1 cellular context compared by ENCODE assay signal in the genomic region with DNA sequence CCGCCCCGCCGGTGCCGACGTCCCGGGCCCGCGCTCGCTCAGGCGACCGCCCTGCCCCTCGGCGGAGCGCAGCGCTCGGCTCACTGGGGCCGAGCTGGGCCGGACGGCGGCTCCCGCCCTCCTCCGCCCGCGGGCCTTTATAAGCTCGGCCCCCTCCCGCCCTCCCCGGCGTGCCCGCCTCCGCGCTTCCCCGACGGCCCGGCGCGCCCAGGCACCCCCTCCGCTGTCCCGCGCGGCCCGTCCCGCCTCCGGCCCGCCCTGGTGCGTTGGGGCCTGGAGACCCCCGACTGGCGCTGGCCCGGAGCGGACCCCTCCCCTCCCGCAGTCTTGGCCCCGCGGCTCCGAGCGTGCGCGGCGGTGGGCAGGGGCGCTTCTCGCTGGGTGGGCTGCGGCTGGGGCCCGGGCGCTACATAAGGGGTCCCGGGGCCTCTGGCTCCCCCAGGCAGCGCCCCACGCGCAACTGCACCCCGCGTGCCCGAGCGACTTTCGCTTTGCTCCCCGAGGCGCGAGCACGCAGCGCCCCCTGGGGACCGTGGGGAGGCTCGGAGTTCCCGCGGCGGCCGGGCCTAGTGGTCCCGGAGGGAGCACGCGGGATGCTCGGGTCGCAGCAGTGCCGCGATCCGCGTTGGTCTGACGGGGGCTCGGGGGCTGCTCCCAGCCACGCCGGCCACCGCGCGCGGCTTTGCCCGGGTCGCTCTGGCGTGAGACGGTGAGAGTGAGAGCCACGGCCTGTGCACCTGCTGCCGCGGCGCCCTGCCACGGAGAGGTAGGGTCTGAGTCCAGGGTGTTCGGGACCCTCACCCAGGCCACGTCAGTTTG.
TF ChIP-seq lines count a peak whose summit lies in the region.

A gene with protein sequence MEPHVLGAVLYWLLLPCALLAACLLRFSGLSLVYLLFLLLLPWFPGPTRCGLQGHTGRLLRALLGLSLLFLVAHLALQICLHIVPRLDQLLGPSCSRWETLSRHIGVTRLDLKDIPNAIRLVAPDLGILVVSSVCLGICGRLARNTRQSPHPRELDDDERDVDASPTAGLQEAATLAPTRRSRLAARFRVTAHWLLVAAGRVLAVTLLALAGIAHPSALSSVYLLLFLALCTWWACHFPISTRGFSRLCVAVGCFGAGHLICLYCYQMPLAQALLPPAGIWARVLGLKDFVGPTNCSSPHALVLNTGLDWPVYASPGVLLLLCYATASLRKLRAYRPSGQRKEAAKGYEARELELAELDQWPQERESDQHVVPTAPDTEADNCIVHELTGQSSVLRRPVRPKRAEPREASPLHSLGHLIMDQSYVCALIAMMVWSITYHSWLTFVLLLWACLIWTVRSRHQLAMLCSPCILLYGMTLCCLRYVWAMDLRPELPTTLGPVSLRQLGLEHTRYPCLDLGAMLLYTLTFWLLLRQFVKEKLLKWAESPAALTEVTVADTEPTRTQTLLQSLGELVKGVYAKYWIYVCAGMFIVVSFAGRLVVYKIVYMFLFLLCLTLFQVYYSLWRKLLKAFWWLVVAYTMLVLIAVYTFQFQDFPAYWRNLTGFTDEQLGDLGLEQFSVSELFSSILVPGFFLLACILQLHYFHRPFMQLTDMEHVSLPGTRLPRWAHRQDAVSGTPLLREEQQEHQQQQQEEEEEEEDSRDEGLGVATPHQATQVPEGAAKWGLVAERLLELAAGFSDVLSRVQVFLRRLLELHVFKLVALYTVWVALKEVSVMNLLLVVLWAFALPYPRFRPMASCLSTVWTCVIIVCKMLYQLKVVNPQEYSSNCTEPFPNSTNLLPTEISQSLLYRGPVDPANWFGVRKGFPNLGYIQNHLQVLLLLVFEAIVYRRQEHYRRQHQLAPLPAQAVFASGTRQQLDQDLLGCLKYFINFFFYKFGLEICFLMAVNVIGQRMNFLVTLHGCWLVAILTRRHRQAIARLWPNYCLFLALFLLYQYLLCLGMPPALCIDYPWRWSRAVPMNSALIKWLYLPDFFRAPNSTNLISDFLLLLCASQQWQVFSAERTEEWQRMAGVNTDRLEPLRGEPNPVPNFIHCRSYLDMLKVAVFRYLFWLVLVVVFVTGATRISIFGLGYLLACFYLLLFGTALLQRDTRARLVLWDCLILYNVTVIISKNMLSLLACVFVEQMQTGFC (N-terminal part only) (minus strand): TSS at position 115 of the 819 bp plus-strand sequence. CDS start 256 bp downstream, outside the sequence.

TF ChIP-seq in K562, 482 proteins besides CTCF, POLR2A, EP300 and RAD21 (continued from another document and continues in another):
- TF ChIP-seq, protein P1, sequence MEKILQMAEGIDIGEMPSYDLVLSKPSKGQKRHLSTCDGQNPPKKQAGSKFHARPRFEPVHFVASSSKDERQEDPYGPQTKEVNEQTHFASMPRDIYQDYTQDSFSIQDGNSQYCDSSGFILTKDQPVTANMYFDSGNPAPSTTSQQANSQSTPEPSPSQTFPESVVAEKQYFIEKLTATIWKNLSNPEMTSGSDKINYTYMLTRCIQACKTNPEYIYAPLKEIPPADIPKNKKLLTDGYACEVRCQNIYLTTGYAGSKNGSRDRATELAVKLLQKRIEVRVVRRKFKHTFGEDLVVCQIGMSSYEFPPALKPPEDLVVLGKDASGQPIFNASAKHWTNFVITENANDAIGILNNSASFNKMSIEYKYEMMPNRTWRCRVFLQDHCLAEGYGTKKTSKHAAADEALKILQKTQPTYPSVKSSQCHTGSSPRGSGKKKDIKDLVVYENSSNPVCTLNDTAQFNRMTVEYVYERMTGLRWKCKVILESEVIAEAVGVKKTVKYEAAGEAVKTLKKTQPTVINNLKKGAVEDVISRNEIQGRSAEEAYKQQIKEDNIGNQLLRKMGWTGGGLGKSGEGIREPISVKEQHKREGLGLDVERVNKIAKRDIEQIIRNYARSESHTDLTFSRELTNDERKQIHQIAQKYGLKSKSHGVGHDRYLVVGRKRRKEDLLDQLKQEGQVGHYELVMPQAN (IDR thresholded peaks at IDR 0.05; ENCODE audit: borderline replicate concordance) = 0 out of 2 replicates have a peak, but pooled peaks have one; percentile 40
- TF ChIP-seq NCOR1 (IDR thresholded peaks at IDR 0.05) (no peak; the same call in 1 of the 2 replicates), SNRNP70 (optimal IDR thresholded peaks at IDR 0.05; ENCODE audit: low read depth, low read length) (no peak), PHF21A (IDR thresholded peaks at IDR 0.05; ENCODE audit: borderline replicate concordance, low read depth) (0 out of 2 replicates have a peak, but pooled peaks have one; percentile 17), ZKSCAN1 (IDR thresholded peaks at IDR 0.05; ENCODE audit: low read depth, low read length) (peak; percentile 67), ESRRB (CRISPR knock-in tag; IDR thresholded peaks at IDR 0.05; ENCODE audit: borderline replicate concordance) (no peak), MTA3 (IDR thresholded peaks at IDR 0.05; ENCODE audit: borderline replicate concordance) (peak; percentile 96), JUND (IDR thresholded peaks at IDR 0.05; ENCODE audit: borderline replicate concordance, low read depth, low read length) (peak; percentile 28; the same call in 1 of the 2 replicates), JUND (tag; IDR thresholded peaks at IDR 0.05; ENCODE audit: borderline replicate concordance, low read depth, low read length) (no peak), CHD2 (IDR thresholded peaks at IDR 0.05; ENCODE audit: low read depth, low read length) (no peak), ZNF217 (CRISPR knock-in tag; IDR thresholded peaks at IDR 0.05) (no peak), TRIM28 (IDR thresholded peaks at IDR 0.05) (no peak; the same call in 1 of the 2 replicates), MEIS2 (IDR thresholded peaks at IDR 0.05; ENCODE audit: partially characterized antibody) (no peak), ZSCAN32 (CRISPR knock-in tag; IDR thresholded peaks at IDR 0.05) (no peak), ETV5 (CRISPR knock-in tag; IDR thresholded peaks at IDR 0.05; ENCODE audit: low read depth) (no peak), SAFB (IDR thresholded peaks at IDR 0.05; ENCODE audit: borderline replicate concordance, low read depth, low read length) (peak; percentile 100), ZBTB7A (IDR thresholded peaks at IDR 0.05; ENCODE audit: borderline replicate concordance, control insufficient read depth, low read depth, low read length) (peak; percentile 93), ILF3 (IDR thresholded peaks at IDR 0.05; ENCODE audit: borderline replicate concordance) (no peak; the same call in 1 of the 2 replicates), NONO (IDR thresholded peaks at IDR 0.05; ENCODE audit: low read depth in 2 of 2, low read length in 1 of 2) (peak; percentile 85 to 98; a peak in 3 of 4 replicates)
- TF ChIP-seq, protein P2, sequence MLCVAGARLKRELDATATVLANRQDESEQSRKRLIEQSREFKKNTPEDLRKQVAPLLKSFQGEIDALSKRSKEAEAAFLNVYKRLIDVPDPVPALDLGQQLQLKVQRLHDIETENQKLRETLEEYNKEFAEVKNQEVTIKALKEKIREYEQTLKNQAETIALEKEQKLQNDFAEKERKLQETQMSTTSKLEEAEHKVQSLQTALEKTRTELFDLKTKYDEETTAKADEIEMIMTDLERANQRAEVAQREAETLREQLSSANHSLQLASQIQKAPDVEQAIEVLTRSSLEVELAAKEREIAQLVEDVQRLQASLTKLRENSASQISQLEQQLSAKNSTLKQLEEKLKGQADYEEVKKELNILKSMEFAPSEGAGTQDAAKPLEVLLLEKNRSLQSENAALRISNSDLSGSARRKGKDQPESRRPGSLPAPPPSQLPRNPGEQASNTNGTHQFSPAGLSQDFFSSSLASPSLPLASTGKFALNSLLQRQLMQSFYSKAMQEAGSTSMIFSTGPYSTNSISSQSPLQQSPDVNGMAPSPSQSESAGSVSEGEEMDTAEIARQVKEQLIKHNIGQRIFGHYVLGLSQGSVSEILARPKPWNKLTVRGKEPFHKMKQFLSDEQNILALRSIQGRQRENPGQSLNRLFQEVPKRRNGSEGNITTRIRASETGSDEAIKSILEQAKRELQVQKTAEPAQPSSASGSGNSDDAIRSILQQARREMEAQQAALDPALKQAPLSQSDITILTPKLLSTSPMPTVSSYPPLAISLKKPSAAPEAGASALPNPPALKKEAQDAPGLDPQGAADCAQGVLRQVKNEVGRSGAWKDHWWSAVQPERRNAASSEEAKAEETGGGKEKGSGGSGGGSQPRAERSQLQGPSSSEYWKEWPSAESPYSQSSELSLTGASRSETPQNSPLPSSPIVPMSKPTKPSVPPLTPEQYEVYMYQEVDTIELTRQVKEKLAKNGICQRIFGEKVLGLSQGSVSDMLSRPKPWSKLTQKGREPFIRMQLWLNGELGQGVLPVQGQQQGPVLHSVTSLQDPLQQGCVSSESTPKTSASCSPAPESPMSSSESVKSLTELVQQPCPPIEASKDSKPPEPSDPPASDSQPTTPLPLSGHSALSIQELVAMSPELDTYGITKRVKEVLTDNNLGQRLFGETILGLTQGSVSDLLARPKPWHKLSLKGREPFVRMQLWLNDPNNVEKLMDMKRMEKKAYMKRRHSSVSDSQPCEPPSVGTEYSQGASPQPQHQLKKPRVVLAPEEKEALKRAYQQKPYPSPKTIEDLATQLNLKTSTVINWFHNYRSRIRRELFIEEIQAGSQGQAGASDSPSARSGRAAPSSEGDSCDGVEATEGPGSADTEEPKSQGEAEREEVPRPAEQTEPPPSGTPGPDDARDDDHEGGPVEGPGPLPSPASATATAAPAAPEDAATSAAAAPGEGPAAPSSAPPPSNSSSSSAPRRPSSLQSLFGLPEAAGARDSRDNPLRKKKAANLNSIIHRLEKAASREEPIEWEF (CRISPR knock-in tag; IDR thresholded peaks at IDR 0.05) = no peak
- TF ChIP-seq, protein P3, sequence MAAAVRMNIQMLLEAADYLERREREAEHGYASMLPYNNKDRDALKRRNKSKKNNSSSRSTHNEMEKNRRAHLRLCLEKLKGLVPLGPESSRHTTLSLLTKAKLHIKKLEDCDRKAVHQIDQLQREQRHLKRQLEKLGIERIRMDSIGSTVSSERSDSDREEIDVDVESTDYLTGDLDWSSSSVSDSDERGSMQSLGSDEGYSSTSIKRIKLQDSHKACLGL (CRISPR knock-in tag; IDR thresholded peaks at IDR 0.05; ENCODE audit: borderline replicate concordance, poor library complexity, severe bottlenecking) = peak; percentile 80
- TF ChIP-seq, protein P4, sequence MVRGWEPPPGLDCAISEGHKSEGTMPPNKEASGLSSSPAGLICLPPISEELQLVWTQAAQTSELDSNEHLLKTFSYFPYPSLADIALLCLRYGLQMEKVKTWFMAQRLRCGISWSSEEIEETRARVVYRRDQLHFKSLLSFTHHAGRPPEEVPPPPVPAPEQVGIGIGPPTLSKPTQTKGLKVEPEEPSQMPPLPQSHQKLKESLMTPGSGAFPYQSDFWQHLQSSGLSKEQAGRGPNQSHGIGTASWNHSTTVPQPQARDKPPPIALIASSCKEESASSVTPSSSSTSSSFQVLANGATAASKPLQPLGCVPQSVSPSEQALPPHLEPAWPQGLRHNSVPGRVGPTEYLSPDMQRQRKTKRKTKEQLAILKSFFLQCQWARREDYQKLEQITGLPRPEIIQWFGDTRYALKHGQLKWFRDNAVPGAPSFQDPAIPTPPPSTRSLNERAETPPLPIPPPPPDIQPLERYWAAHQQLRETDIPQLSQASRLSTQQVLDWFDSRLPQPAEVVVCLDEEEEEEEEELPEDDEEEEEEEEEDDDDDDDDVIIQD (CRISPR knock-in tag; IDR thresholded peaks at IDR 0.05) = no peak
- TF ChIP-seq, protein P5, sequence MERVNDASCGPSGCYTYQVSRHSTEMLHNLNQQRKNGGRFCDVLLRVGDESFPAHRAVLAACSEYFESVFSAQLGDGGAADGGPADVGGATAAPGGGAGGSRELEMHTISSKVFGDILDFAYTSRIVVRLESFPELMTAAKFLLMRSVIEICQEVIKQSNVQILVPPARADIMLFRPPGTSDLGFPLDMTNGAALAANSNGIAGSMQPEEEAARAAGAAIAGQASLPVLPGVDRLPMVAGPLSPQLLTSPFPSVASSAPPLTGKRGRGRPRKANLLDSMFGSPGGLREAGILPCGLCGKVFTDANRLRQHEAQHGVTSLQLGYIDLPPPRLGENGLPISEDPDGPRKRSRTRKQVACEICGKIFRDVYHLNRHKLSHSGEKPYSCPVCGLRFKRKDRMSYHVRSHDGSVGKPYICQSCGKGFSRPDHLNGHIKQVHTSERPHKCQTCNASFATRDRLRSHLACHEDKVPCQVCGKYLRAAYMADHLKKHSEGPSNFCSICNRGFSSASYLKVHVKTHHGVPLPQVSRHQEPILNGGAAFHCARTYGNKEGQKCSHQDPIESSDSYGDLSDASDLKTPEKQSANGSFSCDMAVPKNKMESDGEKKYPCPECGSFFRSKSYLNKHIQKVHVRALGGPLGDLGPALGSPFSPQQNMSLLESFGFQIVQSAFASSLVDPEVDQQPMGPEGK (CRISPR knock-in tag; IDR thresholded peaks at IDR 0.05; ENCODE audit: borderline replicate concordance) = no peak
- TF ChIP-seq, protein P6, sequence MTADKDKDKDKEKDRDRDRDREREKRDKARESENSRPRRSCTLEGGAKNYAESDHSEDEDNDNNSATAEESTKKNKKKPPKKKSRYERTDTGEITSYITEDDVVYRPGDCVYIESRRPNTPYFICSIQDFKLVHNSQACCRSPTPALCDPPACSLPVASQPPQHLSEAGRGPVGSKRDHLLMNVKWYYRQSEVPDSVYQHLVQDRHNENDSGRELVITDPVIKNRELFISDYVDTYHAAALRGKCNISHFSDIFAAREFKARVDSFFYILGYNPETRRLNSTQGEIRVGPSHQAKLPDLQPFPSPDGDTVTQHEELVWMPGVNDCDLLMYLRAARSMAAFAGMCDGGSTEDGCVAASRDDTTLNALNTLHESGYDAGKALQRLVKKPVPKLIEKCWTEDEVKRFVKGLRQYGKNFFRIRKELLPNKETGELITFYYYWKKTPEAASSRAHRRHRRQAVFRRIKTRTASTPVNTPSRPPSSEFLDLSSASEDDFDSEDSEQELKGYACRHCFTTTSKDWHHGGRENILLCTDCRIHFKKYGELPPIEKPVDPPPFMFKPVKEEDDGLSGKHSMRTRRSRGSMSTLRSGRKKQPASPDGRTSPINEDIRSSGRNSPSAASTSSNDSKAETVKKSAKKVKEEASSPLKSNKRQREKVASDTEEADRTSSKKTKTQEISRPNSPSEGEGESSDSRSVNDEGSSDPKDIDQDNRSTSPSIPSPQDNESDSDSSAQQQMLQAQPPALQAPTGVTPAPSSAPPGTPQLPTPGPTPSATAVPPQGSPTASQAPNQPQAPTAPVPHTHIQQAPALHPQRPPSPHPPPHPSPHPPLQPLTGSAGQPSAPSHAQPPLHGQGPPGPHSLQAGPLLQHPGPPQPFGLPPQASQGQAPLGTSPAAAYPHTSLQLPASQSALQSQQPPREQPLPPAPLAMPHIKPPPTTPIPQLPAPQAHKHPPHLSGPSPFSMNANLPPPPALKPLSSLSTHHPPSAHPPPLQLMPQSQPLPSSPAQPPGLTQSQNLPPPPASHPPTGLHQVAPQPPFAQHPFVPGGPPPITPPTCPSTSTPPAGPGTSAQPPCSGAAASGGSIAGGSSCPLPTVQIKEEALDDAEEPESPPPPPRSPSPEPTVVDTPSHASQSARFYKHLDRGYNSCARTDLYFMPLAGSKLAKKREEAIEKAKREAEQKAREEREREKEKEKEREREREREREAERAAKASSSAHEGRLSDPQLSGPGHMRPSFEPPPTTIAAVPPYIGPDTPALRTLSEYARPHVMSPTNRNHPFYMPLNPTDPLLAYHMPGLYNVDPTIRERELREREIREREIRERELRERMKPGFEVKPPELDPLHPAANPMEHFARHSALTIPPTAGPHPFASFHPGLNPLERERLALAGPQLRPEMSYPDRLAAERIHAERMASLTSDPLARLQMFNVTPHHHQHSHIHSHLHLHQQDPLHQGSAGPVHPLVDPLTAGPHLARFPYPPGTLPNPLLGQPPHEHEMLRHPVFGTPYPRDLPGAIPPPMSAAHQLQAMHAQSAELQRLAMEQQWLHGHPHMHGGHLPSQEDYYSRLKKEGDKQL (CRISPR knock-in tag; IDR thresholded peaks at IDR 0.05; ENCODE audit: borderline replicate concordance) = no peak
